ENCODE assay signal across 8 cellular contexts in genomic region chr3:87771338-87772059, GRCh38. TPM values are rescaled to one million over a fixed set of nuclear protein-coding genes. Genes with fewer than 3 reads are reported as not detected.
DNase-seq lines count a peak whose midpoint lies in the region; ATAC-seq, FAIRE-seq and TF ChIP-seq lines count a peak whose summit lies in the region.

No MANE protein-coding gene starts in this region.

- ATAC-seq in activated CD4-positive, CD25-positive, alpha-beta regulatory T cell treated with anti-CD3 and anti-CD28 coated beads, Interleukin-2, amount 50 U/mL, for 24 hours, result peak; percentile 56 to 58
- no peak for ATAC-seq in gastrocnemius medialis

- DNase-seq in activated CD4-positive, CD25-positive, alpha-beta regulatory T cell treated with anti-CD3 and anti-CD28 coated beads, Interleukin-2, amount 50 U/mL, for 72 hours, result no peak
- DNase-seq in H54 (ENCODE audit: insufficient read length, low spot score) (no peak), Kasumi-1 (lab: John Stamatoyannopoulos, UW) (peak; percentile 36 to 53), globus pallidus (ENCODE audit: low spot score) (peak; percentile 33), gastrocnemius medialis (no peak), NCI-H510A treated with DMSO at 0.1 percent for 48 hours (lab: John Stamatoyannopoulos, UW) (no peak)
- peak; percentile 29 for DNase-seq in activated CD8-positive, alpha-beta memory T cell treated with anti-CD3 and anti-CD28 coated beads, Interleukin-2, amount 50 U/mL, for 4 hours

- no peak overlapping the region for H3K4me3 ChIP-seq in gastrocnemius medialis

- TF ChIP-seq POLR2A in H54 (IDR thresholded peaks at IDR 0.05; ENCODE audit: low read depth, low read length) (no peak), gastrocnemius medialis (IDR thresholded peaks at IDR 0.05) (no peak)

- H3K27me3 ChIP-seq in gastrocnemius medialis, result no peaks in the 10 kb centered on the region

- peak in 3 of 5 experiments; percentile 24 to 38 (median 34) for TF ChIP-seq CTCF in gastrocnemius medialis (IDR thresholded peaks at IDR 0.05 in 4 of 5, conservative IDR thresholded peaks at IDR 0.05 in 1 of 5)

- no peaks in the 10 kb centered on the region for H3K36me3 ChIP-seq in gastrocnemius medialis

- in situ Hi-C loops in gastrocnemius medialis (cut with MboI; ENCODE audit: low sequenced_read_pairs in 4 of 4), result loop anchor here in 2 of 4 donors (25.0 kb wide), 1 partner anchor 341 kb away; no protein-coding TSS in a partner anchor

- no peaks in the 10 kb centered on the region for H3K9me3 ChIP-seq in gastrocnemius medialis

- no peak overlapping the region for H3K27ac ChIP-seq in gastrocnemius medialis

- intact Hi-C loops in gastrocnemius medialis (cut with DNase I; ENCODE audit: low total_unique reads), result loop anchor here (5.0 kb wide), 1 partner anchor 231 kb away; no protein-coding TSS in a partner anchor

- H3K4me1 ChIP-seq in gastrocnemius medialis, result no peaks in the 10 kb centered on the region

- FAIRE-seq in H54 (lab: Jason Lieb, UNC), result peak; percentile 75

RNA-seq across cellular contexts. Expression of gene HTR1F, which starts 21.0 kb away (rescaled TPM):
- total RNA-seq in gastrocnemius medialis, result under 1 TPM in 3 of 4 donors, not detected in 1; 0.19 to 0.62 (median 0.52) TPM

Comparison
In these comparisons a context has a peak if more than half of its experiments do, and no peak if none do; other contexts are left out.
1. ATAC-seq: peak in activated CD4-positive, CD25-positive, alpha-beta regulatory T cell treated with anti-CD3 and anti-CD28 coated beads, Interleukin-2, amount 50 U/mL, for 24 hours (2 of 2); none in gastrocnemius medialis (0 of 2).
2. DNase-seq: peak in Kasumi-1 (2 of 2), activated CD8-positive, alpha-beta memory T cell treated with anti-CD3 and anti-CD28 coated beads, Interleukin-2, amount 50 U/mL, for 4 hours (single experiment) and globus pallidus (single experiment); none in activated CD4-positive, CD25-positive, alpha-beta regulatory T cell treated with anti-CD3 and anti-CD28 coated beads, Interleukin-2, amount 50 U/mL, for 72 hours (single experiment), H54 (single experiment), gastrocnemius medialis (0 of 2) and NCI-H510A treated with DMSO at 0.1 percent for 48 hours (single experiment).